1 cellular context compared by ENCODE assay signal in the genomic region with DNA sequence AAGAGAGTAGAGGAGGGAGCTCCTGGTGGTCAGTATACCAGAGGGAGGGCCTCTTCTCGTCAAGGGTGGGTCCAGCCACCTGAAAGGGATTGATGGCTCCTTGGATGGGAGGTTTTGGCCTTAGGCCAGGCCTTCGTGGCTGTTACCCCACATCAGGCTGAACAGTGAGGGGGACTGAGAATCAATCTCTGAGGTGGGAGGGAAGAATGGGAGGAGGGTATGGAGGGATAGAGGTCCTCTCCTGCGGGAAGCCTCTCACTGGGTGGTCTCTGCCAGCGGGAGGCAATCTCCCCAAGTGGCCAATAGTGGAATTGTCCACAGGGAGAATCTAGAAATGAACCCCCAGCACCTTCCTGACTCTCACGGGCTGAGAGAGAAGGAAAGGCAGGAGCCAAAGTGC.
TF ChIP-seq lines count a peak whose summit lies in the region.

No MANE protein-coding gene starts in this region.

TF ChIP-seq in SK-N-SH, 30 proteins besides CTCF, POLR2A, EP300 and RAD21:
- TF ChIP-seq TAF1 (IDR thresholded peaks at IDR 0.05; ENCODE audit: borderline replicate concordance, low read depth, low read length) (no peak), TCF12 (IDR thresholded peaks at IDR 0.05) (no peak), CHD2 (IDR thresholded peaks at IDR 0.05; ENCODE audit: low read length, partially characterized antibody) (no peak), EZH2phosphoT487 (IDR thresholded peaks at IDR 0.05; ENCODE audit: borderline replicate concordance, low read depth) (no peak), ELF1 (IDR thresholded peaks at IDR 0.05) (no peak), GABPA (IDR thresholded peaks at IDR 0.05; ENCODE audit: low read depth) (no peak)
- TF ChIP-seq, protein P1, sequence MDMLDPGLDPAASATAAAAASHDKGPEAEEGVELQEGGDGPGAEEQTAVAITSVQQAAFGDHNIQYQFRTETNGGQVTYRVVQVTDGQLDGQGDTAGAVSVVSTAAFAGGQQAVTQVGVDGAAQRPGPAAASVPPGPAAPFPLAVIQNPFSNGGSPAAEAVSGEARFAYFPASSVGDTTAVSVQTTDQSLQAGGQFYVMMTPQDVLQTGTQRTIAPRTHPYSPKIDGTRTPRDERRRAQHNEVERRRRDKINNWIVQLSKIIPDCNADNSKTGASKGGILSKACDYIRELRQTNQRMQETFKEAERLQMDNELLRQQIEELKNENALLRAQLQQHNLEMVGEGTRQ (IDR thresholded peaks at IDR 0.05; ENCODE audit: borderline replicate concordance, low read depth, low read length), result no peak
- TF ChIP-seq, protein P2, sequence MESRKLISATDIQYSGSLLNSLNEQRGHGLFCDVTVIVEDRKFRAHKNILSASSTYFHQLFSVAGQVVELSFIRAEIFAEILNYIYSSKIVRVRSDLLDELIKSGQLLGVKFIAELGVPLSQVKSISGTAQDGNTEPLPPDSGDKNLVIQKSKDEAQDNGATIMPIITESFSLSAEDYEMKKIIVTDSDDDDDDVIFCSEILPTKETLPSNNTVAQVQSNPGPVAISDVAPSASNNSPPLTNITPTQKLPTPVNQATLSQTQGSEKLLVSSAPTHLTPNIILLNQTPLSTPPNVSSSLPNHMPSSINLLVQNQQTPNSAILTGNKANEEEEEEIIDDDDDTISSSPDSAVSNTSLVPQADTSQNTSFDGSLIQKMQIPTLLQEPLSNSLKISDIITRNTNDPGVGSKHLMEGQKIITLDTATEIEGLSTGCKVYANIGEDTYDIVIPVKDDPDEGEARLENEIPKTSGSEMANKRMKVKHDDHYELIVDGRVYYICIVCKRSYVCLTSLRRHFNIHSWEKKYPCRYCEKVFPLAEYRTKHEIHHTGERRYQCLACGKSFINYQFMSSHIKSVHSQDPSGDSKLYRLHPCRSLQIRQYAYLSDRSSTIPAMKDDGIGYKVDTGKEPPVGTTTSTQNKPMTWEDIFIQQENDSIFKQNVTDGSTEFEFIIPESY (IDR thresholded peaks at IDR 0.05; ENCODE audit: borderline replicate concordance, low read depth), result no peak
